In the genomic region with DNA sequence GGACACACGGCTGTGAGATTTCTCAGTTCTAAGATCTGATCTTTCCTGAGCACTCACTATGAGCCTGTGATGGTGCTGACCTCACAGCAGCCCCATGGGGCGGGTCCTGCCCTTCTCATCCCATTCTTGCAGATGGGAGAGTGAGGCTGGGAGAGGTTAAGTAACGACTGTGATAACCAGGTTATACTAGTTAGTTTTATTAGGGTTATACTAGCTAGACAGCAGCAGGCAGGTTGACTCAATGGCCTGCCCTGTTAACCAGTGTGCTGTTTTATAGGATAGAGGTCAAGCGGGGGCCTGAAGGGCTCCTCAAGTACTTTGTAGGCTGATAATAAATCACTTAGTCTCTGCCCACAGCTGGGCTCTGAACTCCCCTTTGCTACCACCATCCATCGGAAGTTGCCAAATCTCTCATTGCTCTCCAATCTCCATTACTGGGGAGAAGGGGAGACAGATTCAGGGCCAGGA, we compare ENCODE assay signal across 21 cellular contexts.
DNase-seq lines count a peak whose midpoint lies in the region.
"Had no signal": no experiment of that assay in that cellular context is flagged by ENCODE, and none has a peak within 500 bp of the region (broad histone marks: within the 10 kb centered on the region; RNA-seq: fewer than 3 reads in every experiment).

No MANE protein-coding gene starts in this region.

- peaks cover 9 to 59% (median 50%) of the 10 kb centered on the region in 10 experiments; a peak in 19 of 20 replicates for H3K4me1 ChIP-seq in BLaER1 treated with 17β-estradiol and CSF1 and Interleukin-3, amounts not matched to agents 10 nM and 100 nM

- DNase-seq in caudate nucleus (lab: John Stamatoyannopoulos, UW): peak in 15 of 61 donors; percentile 42 to 80 (median 58)
- DNase-seq in inferior parietal cortex (ENCODE audit: extremely low spot score): peak; percentile 50
- peak in 19 of 49 donors; percentile 34 to 87 (median 59) for DNase-seq in substantia nigra (lab: John Stamatoyannopoulos, UW)
- DNase-seq in activated T-cell treated with anti-CD3 and anti-CD28 coated beads, Interleukin-2, amount 50 U/mL, for 1 hour: no peak
- DNase-seq in DMS153 (lab: John Stamatoyannopoulos, UW): no peak
- DNase-seq in AG20443 (ENCODE audit: low spot score): no peak
- no peak for DNase-seq in stimulated activated CD8-positive, alpha-beta memory T cell treated with anti-CD3 and anti-CD28 coated beads, Interleukin-4, amount 100 ng/mL, for 48 hours
- DNase-seq: CD4-positive, alpha-beta memory T cell; COR-L47; DMS79 treated with DMSO at 0.1 percent for 48 hours; GF-D8; IMR-90; MM.1S; NCI-H2029 treated with DMSO at 0.1 percent for 48 hours; NCI-H526; NK-92 treated with Interleukin-12 subunit alpha and Interleukin-12 subunit beta, amount 100 ng/mL, for 24 hours; RPMI8226; SHP77 had no signal

- peaks cover 22 to 30% (median 28%) of the 10 kb centered on the region in 11 experiments for H3K27me3 ChIP-seq in BLaER1 treated with 17β-estradiol and CSF1 and Interleukin-3, amounts not matched to agents 10 nM and 100 nM

- no peaks in the 10 kb centered on the region for H3K9me3 ChIP-seq in BLaER1 treated with 17β-estradiol and CSF1 and Interleukin-3, amounts not matched to agents 10 nM and 100 nM (replicated peaks in 1 of 11)
- H3K9me3 ChIP-seq: A549 had no signal

- H3K9ac ChIP-seq in BLaER1 treated with 17β-estradiol and CSF1 and Interleukin-3, amounts not matched to agents 10 nM and 100 nM: peak overlapping the region in 1 of 11 experiments; percentile 45; a peak in 1 of 22 replicates
- H3K9ac ChIP-seq: KMS-11 had no signal

- H4K20me1 ChIP-seq in BLaER1 treated with 17β-estradiol and CSF1 and Interleukin-3, amounts not matched to agents 10 nM and 100 nM: peaks cover 0 to 32% (median 5%) of the 10 kb centered on the region in 11 experiments; a peak in 7 of 22 replicates

- H3K27ac ChIP-seq in BLaER1 treated with 17β-estradiol and CSF1 and Interleukin-3, amounts not matched to agents 10 nM and 100 nM: no peak overlapping the region
- H3K27ac ChIP-seq in caudate nucleus (ENCODE audit: low read depth, low read length) (peak overlapping the region; percentile 98), substantia nigra (ENCODE audit: low read depth, low read length, poor library complexity, severe bottlenecking) (peak overlapping the region; percentile 100)
- H3K27ac ChIP-seq: A549, KMS-11 had no signal

- H3K4me2 ChIP-seq in BLaER1 treated with 17β-estradiol and CSF1 and Interleukin-3, amounts not matched to agents 10 nM and 100 nM: peak overlapping the region in 9 of 11 experiments; percentile 18 to 88 (median 78); a peak in 16 of 22 replicates
- H3K4me2 ChIP-seq: A549, KMS-11 had no signal

- H3K4me3 ChIP-seq in BLaER1 treated with 17β-estradiol and CSF1 and Interleukin-3, amounts not matched to agents 10 nM and 100 nM: no peak overlapping the region
- H3K4me3 ChIP-seq: A549 had no signal

- H3K36me3 ChIP-seq in BLaER1 treated with 17β-estradiol and CSF1 and Interleukin-3, amounts not matched to agents 10 nM and 100 nM: no peaks in the 10 kb centered on the region

Comparison
In these comparisons a context has a peak if more than half of its experiments do, and no peak if none do; other contexts are left out.
1. H3K27ac ChIP-seq: peak in caudate nucleus (single experiment) and substantia nigra (single experiment); none in BLaER1 treated with 17β-estradiol and CSF1 and Interleukin-3, amounts not matched to agents 10 nM and 100 nM (0 of 11).